ENCODE assay signal across 9 cellular contexts in genomic region chr4:126731062-126731461, GRCh38.
"Had no signal": no experiment of that assay in that cellular context is flagged by ENCODE, and none has a peak within 500 bp of the region (broad histone marks: within the 10 kb centered on the region; RNA-seq: fewer than 3 reads in every experiment).

No MANE protein-coding gene starts in this region.

- H3K4me3 Mint-ChIP-seq: HFFc6, IgD-negative memory B cell had no signal

- H3K4me3 ChIP-seq: GM23248, HAP-1 had no signal

- H3K9me3 ChIP-seq: HAP-1 had no signal

- DNase-seq: GM23248, GOT3, H7, HFFc6 had no signal

- H3K27ac ChIP-seq: GM23248, HL-60 had no signal

- H3K27me3 Mint-ChIP-seq: IgD-negative memory B cell had no signal

- H3K9me3 Mint-ChIP-seq: HFFc6 had no signal

- H3K27ac Mint-ChIP-seq: HFFc6, IgD-negative memory B cell had no signal

- ATAC-seq: HCT116, HepG2 had no signal

- H2AFZ ChIP-seq: GM23248 had no signal

- H3K36me3 ChIP-seq: HAP-1 had no signal

- H3K4me1 Mint-ChIP-seq: IgD-negative memory B cell had no signal
